In the genomic region with DNA sequence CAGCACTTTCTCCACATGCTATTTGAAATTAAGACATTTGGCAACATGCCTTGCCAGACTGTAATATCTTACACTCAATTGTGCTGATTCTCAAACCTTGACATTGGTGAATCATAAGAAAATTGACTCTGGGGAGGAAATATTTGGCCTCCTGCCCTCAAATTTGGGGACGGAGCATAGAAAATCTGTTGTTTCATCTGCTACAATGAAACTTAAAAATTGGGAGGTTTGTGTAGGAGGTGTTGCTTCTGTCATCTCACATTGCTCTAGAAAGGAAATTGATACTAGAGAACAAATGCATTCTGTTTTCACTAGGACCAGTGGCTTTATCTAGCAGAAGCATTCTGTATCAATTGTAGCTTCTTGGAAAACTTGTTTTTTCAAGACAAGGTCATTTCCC, we compare ENCODE assay signal across 19 cellular contexts.
"Had no signal": no experiment of that assay in that cellular context is flagged by ENCODE, and none has a peak within 500 bp of the region (broad histone marks: within the 10 kb centered on the region; RNA-seq: fewer than 3 reads in every experiment).

No MANE protein-coding gene starts in this region.

- H3K9me3 ChIP-seq: psoas muscle, right lobe of liver, tibial nerve, upper lobe of right lung, vagina had no signal

- H3K9me3 Mint-ChIP-seq: nephron had no signal

- H3K27me3 ChIP-seq: hepatocyte, right lobe of liver, upper lobe of right lung, vagina had no signal

- H3K4me2 ChIP-seq: hepatocyte had no signal

- H3K4me3 ChIP-seq: coronary artery, hepatocyte, lung, psoas muscle, right lobe of liver, tibial nerve, upper lobe of right lung, vagina had no signal

- H2AFZ ChIP-seq: hepatocyte had no signal

- H3K27me3 Mint-ChIP-seq: naive B cell had no signal

- ATAC-seq: esophagus mucosa, left cardiac atrium, left ventricle myocardium superior, right lobe of liver, upper lobe of right lung had no signal

- H3K36me3 ChIP-seq: right lobe of liver, upper lobe of right lung, vagina had no signal

- H3K36me3 Mint-ChIP-seq: naive B cell had no signal

- H3K4me3 Mint-ChIP-seq: nephron had no signal

- H3K27ac Mint-ChIP-seq: nephron had no signal

- H3K27ac ChIP-seq: coronary artery, hepatocyte, psoas muscle, right lobe of liver, tibial nerve, upper lobe of right lung, vagina had no signal

- DNase-seq: effector CD4-positive, alpha-beta T cell; kidney; left cardiac atrium; left ventricle myocardium superior; mesenchymal stem cell; naive B cell; psoas muscle; retina; right lobe of liver; stimulated activated CD4-positive, alpha-beta T cell treated with anti-CD3 and anti-CD28 coated beads, Interleukin-2, amount 100 ng/mL, for 48 hours; stimulated activated naive CD4-positive, alpha-beta T cell treated with Interleukin-2 at 50 U/mL for 16 hours; upper lobe of right lung had no signal

- H3K4me1 ChIP-seq: psoas muscle, right lobe of liver, upper lobe of right lung, vagina had no signal
